In genomic region chr20:10427060-10427692, GRCh38 we compare ENCODE assay signal across 8 cellular contexts. TPM values are rescaled to one million over a fixed set of nuclear protein-coding genes. Genes with fewer than 3 reads are reported as not detected.
DNase-seq lines count a peak whose midpoint lies in the region; ATAC-seq and TF ChIP-seq lines count a peak whose summit lies in the region.
"Had no signal": no experiment of that assay in that cellular context is flagged by ENCODE, and none has a peak within 500 bp of the region (broad histone marks: within the 10 kb centered on the region; RNA-seq: fewer than 3 reads in every experiment).

No MANE protein-coding gene starts in this region.

- no peaks in the 10 kb centered on the region for H3K27me3 Mint-ChIP-seq in stimulated activated naive CD8-positive, alpha-beta T cell treated with anti-CD3 and anti-CD28 coated beads, Interleukin-15, amount 100 ng/mL, for 72 hours

- no peak overlapping the region for H3K4me3 Mint-ChIP-seq in stimulated activated naive CD8-positive, alpha-beta T cell treated with anti-CD3 and anti-CD28 coated beads, Interleukin-15, amount 100 ng/mL, for 72 hours

- H3K27ac Mint-ChIP-seq in stimulated activated naive CD8-positive, alpha-beta T cell treated with anti-CD3 and anti-CD28 coated beads, Interleukin-15, amount 100 ng/mL, for 72 hours: no peak overlapping the region
- H3K27ac Mint-ChIP-seq: activated naive CD4-positive, alpha-beta T cell treated with anti-CD3 and anti-CD28 coated beads, Interleukin-2, amount 50 U/mL, for 72 hours had no signal

- ATAC-seq in left lobe of liver: peak; percentile 70
- peak; percentile 25 for ATAC-seq in stimulated activated naive CD8-positive, alpha-beta T cell treated with anti-CD3 and anti-CD28 coated beads, Interleukin-15, amount 100 ng/mL, for 72 hours
- no peak for ATAC-seq in HG03139 (IDR thresholded peaks at IDR 0.05; ENCODE audit: unreplicated experiment)
- ATAC-seq: activated naive CD4-positive, alpha-beta T cell treated with anti-CD3 and anti-CD28 coated beads, Interleukin-2, amount 50 U/mL, for 72 hours had no signal

- no peaks in the 10 kb centered on the region for H3K9me3 Mint-ChIP-seq in stimulated activated naive CD8-positive, alpha-beta T cell treated with anti-CD3 and anti-CD28 coated beads, Interleukin-15, amount 100 ng/mL, for 72 hours
- H3K9me3 Mint-ChIP-seq: activated naive CD4-positive, alpha-beta T cell treated with anti-CD3 and anti-CD28 coated beads, Interleukin-2, amount 50 U/mL, for 72 hours had no signal

- peak; percentile 77 for DNase-seq in ELR (ENCODE audit: low read depth)
- DNase-seq in LNCaP clone FGC (ENCODE audit: low read depth): no peak
- DNase-seq in T follicular helper cell (ENCODE audit: low read depth): peak; percentile 25
- DNase-seq in cerebellar cortex (ENCODE audit: low spot score): peak; percentile 79
- DNase-seq in left lobe of liver (ENCODE audit: low spot score): peak; percentile 52
- DNase-seq in stimulated activated naive CD8-positive, alpha-beta T cell treated with anti-CD3 and anti-CD28 coated beads, Interleukin-15, amount 100 ng/mL, for 72 hours: peak in 1 of 2 donors; percentile 22

- peaks cover 46% of the 10 kb centered on the region for H3K4me1 Mint-ChIP-seq in stimulated activated naive CD8-positive, alpha-beta T cell treated with anti-CD3 and anti-CD28 coated beads, Interleukin-15, amount 100 ng/mL, for 72 hours

- no peak overlapping the region for H3K4me3 ChIP-seq in LNCaP clone FGC (ENCODE audit: low read depth, low read length)

- TF ChIP-seq CTCF in LNCaP clone FGC (IDR thresholded peaks at IDR 0.05; ENCODE audit: control insufficient read depth, extremely low read depth, insufficient read depth): peak; percentile 81

RNA-seq across cellular contexts. Expression of gene MKKS, which starts 6.8 kb away (rescaled TPM):
- total RNA-seq in left lobe of liver: 12.1 TPM

RNA-seq across cellular contexts. Expression of gene SLX4IP, which starts 7.9 kb away (rescaled TPM):
- total RNA-seq in left lobe of liver: 3.0 TPM
